9 cellular contexts compared by ENCODE assay signal in genomic region chr1:67213164-67213563, GRCh38. TPM values are rescaled to one million over a fixed set of nuclear protein-coding genes. Genes with fewer than 3 reads are reported as not detected.
DNase-seq lines count a peak whose midpoint lies in the region; ATAC-seq and TF ChIP-seq lines count a peak whose summit lies in the region.
"Had no signal": no experiment of that assay in that cellular context is flagged by ENCODE, and none has a peak within 500 bp of the region (broad histone marks: within the 10 kb centered on the region; RNA-seq: fewer than 3 reads in every experiment).

No MANE protein-coding gene starts in this region.

- CTCF ChIA-PET in activated CD4-positive, alpha-beta memory T cell treated with anti-CD3 and anti-CD28 coated beads for 36 hours (lab: Charles Lee) = interaction anchor here (0.6 to 8.2 kb wide), 61 partner anchors 9 to 1984 kb away, joined by 3 to 173 read pairs (median 8); partner anchors contain the start of genes IL23R and SLC35D1
- CTCF ChIA-PET in activated CD4-positive, alpha-beta memory T cell treated with anti-CD3 and anti-CD28 coated beads, Interleukin-2, amount 10 ng/mL, durations not matched to agents 7 days and 5 days (lab: Charles Lee) = interaction anchor here (0.5 to 10.7 kb wide), 58 partner anchors 8 to 450 kb away, joined by 3 to 199 read pairs (median 6); partner anchors contain the start of genes IL23R, SERBP1 and SLC35D1

- peak overlapping the region; percentile 44 for H3K27ac Mint-ChIP-seq in activated CD4-positive, alpha-beta memory T cell treated with anti-CD3 and anti-CD28 coated beads for 36 hours
- H3K27ac Mint-ChIP-seq in activated CD4-positive, alpha-beta memory T cell treated with anti-CD3 and anti-CD28 coated beads, Interleukin-2, amount 10 ng/mL, durations not matched to agents 7 days and 5 days = no peak overlapping the region

- TF ChIP-seq CTCF in dorsolateral prefrontal cortex (IDR thresholded peaks at IDR 0.05 in 54 of 56, conservative IDR thresholded peaks at IDR 0.05 in 2 of 56; ENCODE audit: low read depth in 1 of 56, partially characterized antibody in 56 of 56) = peak in 38 of 56 donors; percentile 8 to 52 (median 24)
- peak; percentile 81 for TF ChIP-seq CTCF in retinal pigment epithelial cell (conservative IDR thresholded peaks at IDR 0.05; ENCODE audit: low read depth, low read length)

- no peak overlapping the region for H3K4me3 Mint-ChIP-seq in activated CD4-positive, alpha-beta memory T cell treated with anti-CD3 and anti-CD28 coated beads for 36 hours
- no peak overlapping the region for H3K4me3 Mint-ChIP-seq in activated CD4-positive, alpha-beta memory T cell treated with anti-CD3 and anti-CD28 coated beads, Interleukin-2, amount 10 ng/mL, durations not matched to agents 7 days and 5 days
- H3K4me3 Mint-ChIP-seq: central memory CD8-positive, alpha-beta T cell had no signal

- H3K27ac ChIP-seq in dorsolateral prefrontal cortex = no peak overlapping the region

- H3K4me3 ChIP-seq in dorsolateral prefrontal cortex = no peak overlapping the region
- no peak overlapping the region for H3K4me3 ChIP-seq in retinal pigment epithelial cell (ENCODE audit: low read length)

- no peak for DNase-seq in activated CD4-positive, alpha-beta memory T cell treated with anti-CD3 and anti-CD28 coated beads for 36 hours
- DNase-seq in activated CD4-positive, alpha-beta memory T cell treated with anti-CD3 and anti-CD28 coated beads, Interleukin-2, amount 10 ng/mL, durations not matched to agents 7 days and 5 days = no peak
- DNase-seq in MV-4-11 (lab: John Stamatoyannopoulos, UW) (peak; percentile 20), dorsolateral prefrontal cortex (no peak), retinal pigment epithelial cell (ENCODE audit: low read depth) (no peak)
- no peak for DNase-seq in stimulated activated naive CD8-positive, alpha-beta T cell treated with anti-CD3 and anti-CD28 coated beads, Interleukin-15, Interleukin-2, amounts not matched to agents 100 U/mL and 50 U/mL, for 24 hours
- no peak for DNase-seq in stimulated activated CD4-positive, alpha-beta T cell treated with anti-CD3 and anti-CD28 coated beads, Interleukin-4, amount 100 ng/mL, for 1 hour

- no peaks in the 10 kb centered on the region for H3K9me3 Mint-ChIP-seq in activated CD4-positive, alpha-beta memory T cell treated with anti-CD3 and anti-CD28 coated beads for 36 hours
- no peaks in the 10 kb centered on the region for H3K9me3 Mint-ChIP-seq in activated CD4-positive, alpha-beta memory T cell treated with anti-CD3 and anti-CD28 coated beads, Interleukin-2, amount 10 ng/mL, durations not matched to agents 7 days and 5 days
- H3K9me3 Mint-ChIP-seq: central memory CD8-positive, alpha-beta T cell had no signal

- no peaks in the 10 kb centered on the region for H3K27me3 Mint-ChIP-seq in activated CD4-positive, alpha-beta memory T cell treated with anti-CD3 and anti-CD28 coated beads for 36 hours
- H3K27me3 Mint-ChIP-seq in activated CD4-positive, alpha-beta memory T cell treated with anti-CD3 and anti-CD28 coated beads, Interleukin-2, amount 10 ng/mL, durations not matched to agents 7 days and 5 days = no peaks in the 10 kb centered on the region
- H3K27me3 Mint-ChIP-seq: central memory CD8-positive, alpha-beta T cell had no signal

- H3K27me3 ChIP-seq in dorsolateral prefrontal cortex = peaks cover 0 to 3% (median 0%) of the 10 kb centered on the region in 45 donors

- intact Hi-C loops in activated CD4-positive, alpha-beta memory T cell treated with anti-CD3 and anti-CD28 coated beads for 36 hours (cut with micrococcal nuclease) = loop anchor here (2.0 to 5.0 kb wide), 3 partner anchors 62 to 446 kb away; partner anchors contain the start of gene SLC35D1
- intact Hi-C loops in dorsolateral prefrontal cortex (cut with DNase I) = loop anchor here in 1 of 2 donors (5.0 kb wide), 1 partner anchor 446 kb away; no protein-coding TSS in a partner anchor

- no peak for ATAC-seq in stimulated activated naive CD8-positive, alpha-beta T cell treated with anti-CD3 and anti-CD28 coated beads, Interleukin-15, Interleukin-2, amounts not matched to agents 100 U/mL and 50 U/mL, for 24 hours
- no peak for ATAC-seq in HG03280 (IDR thresholded peaks at IDR 0.05; ENCODE audit: unreplicated experiment)

- H3K4me1 Mint-ChIP-seq in activated CD4-positive, alpha-beta memory T cell treated with anti-CD3 and anti-CD28 coated beads for 36 hours (ENCODE audit: low read depth) = peaks cover 51% of the 10 kb centered on the region
- H3K4me1 Mint-ChIP-seq in activated CD4-positive, alpha-beta memory T cell treated with anti-CD3 and anti-CD28 coated beads, Interleukin-2, amount 10 ng/mL, durations not matched to agents 7 days and 5 days = peaks cover 23% of the 10 kb centered on the region
- H3K4me1 Mint-ChIP-seq: central memory CD8-positive, alpha-beta T cell had no signal

- POLR2A ChIA-PET in activated CD4-positive, alpha-beta memory T cell treated with anti-CD3 and anti-CD28 coated beads for 36 hours (lab: Charles Lee) = interaction anchor here (0.9 to 3.4 kb wide), 4 partner anchors 13 to 159 kb away, joined by 3 to 14 read pairs (median 4); partner anchors contain the start of genes IL23R and SLC35D1
- POLR2A ChIA-PET in activated CD4-positive, alpha-beta memory T cell treated with anti-CD3 and anti-CD28 coated beads, Interleukin-2, amount 10 ng/mL, durations not matched to agents 7 days and 5 days (lab: Charles Lee) = interaction anchor here (0.5 to 2.8 kb wide), 6 partner anchors 42 to 220 kb away, joined by 3 to 12 read pairs (median 8); partner anchors contain the start of gene SLC35D1

- H3K36me3 Mint-ChIP-seq in activated CD4-positive, alpha-beta memory T cell treated with anti-CD3 and anti-CD28 coated beads for 36 hours = peaks cover 6% of the 10 kb centered on the region
- peaks cover 3% of the 10 kb centered on the region for H3K36me3 Mint-ChIP-seq in activated CD4-positive, alpha-beta memory T cell treated with anti-CD3 and anti-CD28 coated beads, Interleukin-2, amount 10 ng/mL, durations not matched to agents 7 days and 5 days (ENCODE audit: low read depth)

RNA-seq across cellular contexts. Expression of gene IL23R, which starts 46.9 kb away (rescaled TPM):
- 10 to 100 TPM; 16.8 to 17.7 TPM for total RNA-seq in activated CD4-positive, alpha-beta memory T cell treated with anti-CD3 and anti-CD28 coated beads for 36 hours
- 1 to 10 TPM; 4.2 to 5.0 TPM for total RNA-seq in activated CD4-positive, alpha-beta memory T cell treated with anti-CD3 and anti-CD28 coated beads, Interleukin-2, amount 10 ng/mL, durations not matched to agents 7 days and 5 days
- under 1 TPM in 3 of 120 experiments, not detected in 117; 0.22 to 0.44 (median 0.30) TPM for total RNA-seq in dorsolateral prefrontal cortex
